ENCODE assay signal across 12 cellular contexts in the genomic region with DNA sequence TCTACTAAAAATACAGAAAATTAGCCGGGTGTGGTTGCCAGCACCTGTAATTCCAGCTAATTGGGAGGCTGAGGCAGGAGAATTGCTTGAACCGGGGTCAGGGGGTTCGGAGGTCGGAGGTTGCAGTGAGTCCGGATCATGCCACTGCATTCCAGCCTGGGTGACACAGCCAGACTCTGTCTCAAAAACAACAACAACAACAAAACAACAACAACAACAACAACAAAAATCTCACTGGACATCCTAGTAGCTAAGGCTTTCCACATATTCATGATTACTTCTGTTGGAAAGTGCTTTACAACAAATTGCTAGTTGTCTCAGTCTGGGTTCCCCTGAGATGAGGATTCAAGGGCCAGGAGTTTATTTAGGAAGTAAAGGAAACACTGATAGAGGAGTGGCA. TPM values are rescaled to one million over a fixed set of nuclear protein-coding genes. Genes with fewer than 3 reads are reported as not detected.
"Had no signal": no experiment of that assay in that cellular context is flagged by ENCODE, and none has a peak within 500 bp of the region (broad histone marks: within the 10 kb centered on the region; RNA-seq: fewer than 3 reads in every experiment).

No MANE protein-coding gene starts in this region.

- H3K4me3 Mint-ChIP-seq: GM23338, H9, HFFc6 had no signal

- H3K9ac ChIP-seq: GM23248 had no signal

- ATAC-seq: GM23338, HCT116 had no signal

- H3K27ac ChIP-seq: GM23248 had no signal

- H3K27ac Mint-ChIP-seq: GM23338, H9, HFFc6 had no signal

- H2AFZ ChIP-seq: GM23248, GM23338 had no signal

- H3K36me3 ChIP-seq: HAP-1 had no signal

- H3K4me1 ChIP-seq: HAP-1 had no signal

- H3K9me3 ChIP-seq: HAP-1 had no signal

- H3K4me1 Mint-ChIP-seq: GM23338, H9 had no signal

- DNase-seq: GM23248, GOT3, H7, H9, HCEC 1CT, HFFc6 had no signal

- H3K4me3 ChIP-seq: GM23248, GM23338, HAP-1 had no signal

- FAIRE-seq: H1, H54 had no signal

- H3K4me2 ChIP-seq: GM23338 had no signal

RNA-seq across cellular contexts. Expression of gene MROH2A, which starts 4.3 kb away (rescaled TPM):
- total RNA-seq: GM23248, GM23338, H1, H7, H9, HFFc6 had no signal
- polyA plus RNA-seq: GM23248, GM23338, H1 had no signal

RNA-seq across cellular contexts. Expression of gene UGT1A1, which starts 13.8 kb away (rescaled TPM):
- total RNA-seq: GM23248, GM23338, H1, H7, H9, HFFc6 had no signal
- polyA plus RNA-seq: GM23248, GM23338, H1 had no signal

RNA-seq across cellular contexts. Expression of gene UGT1A3, which starts 45.0 kb away (rescaled TPM):
- total RNA-seq: GM23248, GM23338, H1, H4, H7, H9, HFFc6 had no signal
- polyA plus RNA-seq: GM23248, GM23338, H1 had no signal

RNA-seq across cellular contexts. Expression of gene UGT1A4, which starts 55.3 kb away (rescaled TPM):
- total RNA-seq: GM23248, GM23338, H1, H7, H9, HFFc6 had no signal
- polyA plus RNA-seq: GM23248, GM23338, H1 had no signal
